10 cellular contexts compared by ENCODE assay signal in the genomic region with DNA sequence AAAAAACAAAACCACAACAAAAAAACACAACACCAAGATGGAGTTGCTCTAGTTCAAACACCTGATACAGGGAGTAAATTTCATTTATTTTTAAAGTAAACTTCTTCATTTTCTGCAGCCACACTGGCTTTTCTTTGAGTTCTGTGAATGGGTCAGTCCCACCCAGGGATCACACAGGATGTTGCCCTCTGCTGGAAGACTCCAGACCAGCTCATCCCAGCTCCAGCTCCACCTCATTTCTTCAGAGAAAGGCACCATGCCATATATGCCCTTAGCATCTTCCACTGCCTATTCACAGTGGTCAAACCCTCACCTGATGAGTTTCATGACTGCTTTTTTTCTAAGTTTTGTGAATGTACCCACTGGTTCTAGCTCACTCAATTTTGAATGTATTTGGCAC. TPM values are rescaled to one million over a fixed set of nuclear protein-coding genes. Genes with fewer than 3 reads are reported as not detected.
A peak's percentile ranks its signal among the peaks of the same experiment; 100 is the strongest.
DNase-seq lines count a peak whose midpoint lies in the region; ATAC-seq and TF ChIP-seq lines count a peak whose summit lies in the region.
"Had no signal": no experiment of that assay in that cellular context is flagged by ENCODE, and none has a peak within 500 bp of the region (broad histone marks: within the 10 kb centered on the region; RNA-seq: fewer than 3 reads in every experiment).

No MANE protein-coding gene starts in this region.

- DNase-seq in NCI-H1694 treated with DMSO at 0.1 percent for 48 hours (lab: John Stamatoyannopoulos, UW) = peak; percentile 9
- DNase-seq in NCI-H1694 (lab: John Stamatoyannopoulos, UW) = no peak
- DNase-seq in right cardiac atrium = peak; percentile 14 to 57 (median 47)
- no peak for DNase-seq in activated T-helper 2 cell treated with anti-CD3 and anti-CD28 coated beads, Interferon-gamma antibody, Interleukin-2, Interleukin-4, amounts not matched to agents 10 μg/mL and 5 μg/mL and 100 μg/mL, durations not matched to agents 14 hours and 24 hours and 36 hours (ENCODE audit: low spot score)
- DNase-seq in activated CD4-positive, CD25-positive, alpha-beta regulatory T cell treated with anti-CD3 and anti-CD28 coated beads, Interleukin-2, amount 50 U/mL, for 72 hours = no peak
- DNase-seq in activated naive CD4-positive, alpha-beta T cell treated with Interleukin-2 at 50 U/mL for 16 hours = no peak

- H3K36me3 Mint-ChIP-seq in activated T-helper 2 cell treated with anti-CD3 and anti-CD28 coated beads, Interferon-gamma antibody, Interleukin-2, Interleukin-4, amounts not matched to agents 10 μg/mL and 5 μg/mL and 100 μg/mL, durations not matched to agents 14 hours and 24 hours and 36 hours (ENCODE audit: low read depth) = peaks cover 22% of the 10 kb centered on the region

- no peaks in the 10 kb centered on the region for H3K27me3 Mint-ChIP-seq in activated T-helper 2 cell treated with anti-CD3 and anti-CD28 coated beads, Interferon-gamma antibody, Interleukin-2, Interleukin-4, amounts not matched to agents 10 μg/mL and 5 μg/mL and 100 μg/mL, durations not matched to agents 14 hours and 24 hours and 36 hours (ENCODE audit: low read depth)

- no peak overlapping the region for H3K27ac ChIP-seq in right cardiac atrium (ENCODE audit: low read length)
- H3K27ac ChIP-seq: BLaER1 treated with 17β-estradiol and CSF1 and Interleukin-3, amounts not matched to agents 10 nM and 100 nM; parathyroid adenoma had no signal

- peak; percentile 49 for ATAC-seq in HG02678 (IDR thresholded peaks at IDR 0.05; ENCODE audit: unreplicated experiment)
- ATAC-seq in SK-N-SH treated with all-trans-retinoic acid at 6 μM for 48 hours = peak; percentile 75
- peak; percentile 64 to 71 for ATAC-seq in right cardiac atrium

- no peaks in the 10 kb centered on the region for H3K9me3 Mint-ChIP-seq in activated T-helper 2 cell treated with anti-CD3 and anti-CD28 coated beads, Interferon-gamma antibody, Interleukin-2, Interleukin-4, amounts not matched to agents 10 μg/mL and 5 μg/mL and 100 μg/mL, durations not matched to agents 14 hours and 24 hours and 36 hours

- no peaks in the 10 kb centered on the region for H3K27me3 ChIP-seq in right cardiac atrium (ENCODE audit: control insufficient read depth, insufficient read depth)
- H3K27me3 ChIP-seq: BLaER1 treated with 17β-estradiol and CSF1 and Interleukin-3, amounts not matched to agents 10 nM and 100 nM had no signal

- H3K4me3 Mint-ChIP-seq in activated T-helper 2 cell treated with anti-CD3 and anti-CD28 coated beads, Interferon-gamma antibody, Interleukin-2, Interleukin-4, amounts not matched to agents 10 μg/mL and 5 μg/mL and 100 μg/mL, durations not matched to agents 14 hours and 24 hours and 36 hours (ENCODE audit: low read depth) = no peak overlapping the region

- no peaks in the 10 kb centered on the region for H3K4me1 ChIP-seq in right cardiac atrium (ENCODE audit: control insufficient read depth, insufficient read depth, low read length)
- H3K4me1 ChIP-seq: parathyroid adenoma had no signal

- H3K4me3 ChIP-seq in right cardiac atrium (ENCODE audit: low read length) = no peak overlapping the region
- H3K4me3 ChIP-seq: BLaER1 treated with 17β-estradiol and CSF1 and Interleukin-3, amounts not matched to agents 10 nM and 100 nM had no signal

- intact Hi-C loops in right cardiac atrium (cut with DNase I) = loop anchor here in 2 of 4 donors (10.0 kb wide), 2 partner anchors 94 to 104 kb away; a partner anchor contains a TSS
- intact Hi-C loops in activated T-helper 2 cell treated with anti-CD3 and anti-CD28 coated beads, Interferon-gamma antibody, Interleukin-2, Interleukin-4, amounts not matched to agents 10 μg/mL and 5 μg/mL and 100 μg/mL, durations not matched to agents 14 hours and 24 hours and 36 hours (cut with micrococcal nuclease) = loop anchor here (2.0 to 10.0 kb wide), 2 partner anchors 22 to 966 kb away; a partner anchor contains a TSS

- no peak overlapping the region for H3K27ac Mint-ChIP-seq in activated T-helper 2 cell treated with anti-CD3 and anti-CD28 coated beads, Interferon-gamma antibody, Interleukin-2, Interleukin-4, amounts not matched to agents 10 μg/mL and 5 μg/mL and 100 μg/mL, durations not matched to agents 14 hours and 24 hours and 36 hours

- no peaks in the 10 kb centered on the region for H3K9me3 ChIP-seq in right cardiac atrium (ENCODE audit: control insufficient read depth, low read length)

- peaks cover 29% of the 10 kb centered on the region for H3K4me1 Mint-ChIP-seq in activated T-helper 2 cell treated with anti-CD3 and anti-CD28 coated beads, Interferon-gamma antibody, Interleukin-2, Interleukin-4, amounts not matched to agents 10 μg/mL and 5 μg/mL and 100 μg/mL, durations not matched to agents 14 hours and 24 hours and 36 hours (ENCODE audit: low read depth)

TF ChIP-seq in SK-N-SH treated with all-trans-retinoic acid at 6 μM for 48 hours, 23 proteins besides CTCF, POLR2A, EP300 and RAD21:
- TF ChIP-seq RARB (CRISPR knock-in tag; IDR thresholded peaks at IDR 0.05) (no peak), ZC3H10 (CRISPR knock-in tag; IDR thresholded peaks at IDR 0.05) (no peak), ARNTL (CRISPR knock-in tag; IDR thresholded peaks at IDR 0.05; ENCODE audit: borderline replicate concordance, low read depth) (no peak), TOX (CRISPR knock-in tag; IDR thresholded peaks at IDR 0.05; ENCODE audit: borderline replicate concordance) (no peak)
- TF ChIP-seq, protein P1, sequence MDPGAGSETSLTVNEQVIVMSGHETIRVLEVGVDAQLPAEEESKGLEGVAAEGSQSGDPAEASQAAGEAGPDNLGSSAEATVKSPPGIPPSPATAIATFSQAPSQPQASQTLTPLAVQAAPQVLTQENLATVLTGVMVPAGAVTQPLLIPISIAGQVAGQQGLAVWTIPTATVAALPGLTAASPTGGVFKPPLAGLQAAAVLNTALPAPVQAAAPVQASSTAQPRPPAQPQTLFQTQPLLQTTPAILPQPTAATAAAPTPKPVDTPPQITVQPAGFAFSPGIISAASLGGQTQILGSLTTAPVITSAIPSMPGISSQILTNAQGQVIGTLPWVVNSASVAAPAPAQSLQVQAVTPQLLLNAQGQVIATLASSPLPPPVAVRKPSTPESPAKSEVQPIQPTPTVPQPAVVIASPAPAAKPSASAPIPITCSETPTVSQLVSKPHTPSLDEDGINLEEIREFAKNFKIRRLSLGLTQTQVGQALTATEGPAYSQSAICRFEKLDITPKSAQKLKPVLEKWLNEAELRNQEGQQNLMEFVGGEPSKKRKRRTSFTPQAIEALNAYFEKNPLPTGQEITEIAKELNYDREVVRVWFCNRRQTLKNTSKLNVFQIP (CRISPR knock-in tag; IDR thresholded peaks at IDR 0.05; ENCODE audit: borderline replicate concordance, low read depth) = no peak
- TF ChIP-seq, protein P2, sequence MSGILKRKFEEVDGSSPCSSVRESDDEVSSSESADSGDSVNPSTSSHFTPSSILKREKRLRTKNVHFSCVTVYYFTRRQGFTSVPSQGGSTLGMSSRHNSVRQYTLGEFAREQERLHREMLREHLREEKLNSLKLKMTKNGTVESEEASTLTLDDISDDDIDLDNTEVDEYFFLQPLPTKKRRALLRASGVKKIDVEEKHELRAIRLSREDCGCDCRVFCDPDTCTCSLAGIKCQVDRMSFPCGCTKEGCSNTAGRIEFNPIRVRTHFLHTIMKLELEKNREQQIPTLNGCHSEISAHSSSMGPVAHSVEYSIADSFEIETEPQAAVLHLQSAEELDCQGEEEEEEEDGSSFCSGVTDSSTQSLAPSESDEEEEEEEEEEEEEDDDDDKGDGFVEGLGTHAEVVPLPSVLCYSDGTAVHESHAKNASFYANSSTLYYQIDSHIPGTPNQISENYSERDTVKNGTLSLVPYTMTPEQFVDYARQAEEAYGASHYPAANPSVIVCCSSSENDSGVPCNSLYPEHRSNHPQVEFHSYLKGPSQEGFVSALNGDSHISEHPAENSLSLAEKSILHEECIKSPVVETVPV (CRISPR knock-in tag; IDR thresholded peaks at IDR 0.05) = no peak

RNA-seq across cellular contexts. Expression of a gene that starts 8.0 kb away (rescaled TPM):
- total RNA-seq in right cardiac atrium = 10 to 100 TPM; 12.0 to 23.5 (median 16.7) TPM
- 2.7 TPM for polyA plus RNA-seq in right cardiac atrium
- total RNA-seq in activated T-helper 2 cell treated with anti-CD3 and anti-CD28 coated beads, Interferon-gamma antibody, Interleukin-2, Interleukin-4, amounts not matched to agents 10 μg/mL and 5 μg/mL and 100 μg/mL, durations not matched to agents 14 hours and 24 hours and 36 hours = 7.4 and 7.6 TPM in 2 replicates

RNA-seq across cellular contexts. Expression of a gene that starts 22.9 kb away (rescaled TPM):
- total RNA-seq in right cardiac atrium = 10 to 100 TPM; 30.6 to 38.2 (median 33.3) TPM
- 7.3 TPM for polyA plus RNA-seq in right cardiac atrium
- 114 and 119 TPM in 2 replicates for total RNA-seq in activated T-helper 2 cell treated with anti-CD3 and anti-CD28 coated beads, Interferon-gamma antibody, Interleukin-2, Interleukin-4, amounts not matched to agents 10 μg/mL and 5 μg/mL and 100 μg/mL, durations not matched to agents 14 hours and 24 hours and 36 hours

Comparison
In these comparisons a context has a peak if more than half of its experiments do, and no peak if none do; other contexts are left out.
1. DNase-seq: peak in NCI-H1694 treated with DMSO at 0.1 percent for 48 hours (single experiment) and right cardiac atrium (3 of 3); none in NCI-H1694 (single experiment), activated T-helper 2 cell treated with anti-CD3 and anti-CD28 coated beads, Interferon-gamma antibody, Interleukin-2, Interleukin-4, amounts not matched to agents 10 μg/mL and 5 μg/mL and 100 μg/mL, durations not matched to agents 14 hours and 24 hours and 36 hours (single experiment), activated CD4-positive, CD25-positive, alpha-beta regulatory T cell treated with anti-CD3 and anti-CD28 coated beads, Interleukin-2, amount 50 U/mL, for 72 hours (single experiment) and activated naive CD4-positive, alpha-beta T cell treated with Interleukin-2 at 50 U/mL for 16 hours (single experiment).
2. Peak in every context shown above with its lines, with median percentiles within 50 percentile points of each other: ATAC-seq.